In genomic region chr15:63466378-63467192, GRCh38 we compare ENCODE assay signal across 8 cellular contexts. TPM values are rescaled to one million over a fixed set of nuclear protein-coding genes. Genes with fewer than 3 reads are reported as not detected.
DNase-seq lines count a peak whose midpoint lies in the region; ATAC-seq, FAIRE-seq and TF ChIP-seq lines count a peak whose summit lies in the region.

No MANE protein-coding gene starts in this region.

- intact Hi-C loops in breast epithelium (cut with DNase I; ENCODE audit: low total_unique reads) = no loop called here

- no peaks in the 10 kb centered on the region for H3K9me3 Mint-ChIP-seq in T-cell

- H3K27me3 Mint-ChIP-seq in T-cell = no peaks in the 10 kb centered on the region

- H3K4me1 Mint-ChIP-seq in T-cell = peaks cover 30 to 43% (median 37%) of the 10 kb centered on the region in 3 donors

- H3K27ac ChIP-seq in breast epithelium = no peak overlapping the region

- H3K4me1 ChIP-seq in breast epithelium = no peaks in the 10 kb centered on the region

- no peaks in the 10 kb centered on the region for H3K36me3 ChIP-seq in breast epithelium

- DNase-seq in Caki2 (ENCODE audit: low read depth) = peak; percentile 63
- DNase-seq in GM20000 (ENCODE audit: low spot score) = peak; percentile 85
- peak; percentile 15 to 95 (median 86) for DNase-seq in NCI-H1417 (lab: John Stamatoyannopoulos, UW)
- DNase-seq in T-cell = peak in 29 of 34 experiments; percentile 15 to 68 (median 41)
- no peak for DNase-seq in breast epithelium (ENCODE audit: low spot score in 2 of 2)
- DNase-seq in stimulated activated CD8-positive, alpha-beta memory T cell treated with anti-CD3 and anti-CD28 coated beads, Interleukin-4, amount 100 ng/mL, for 48 hours = peak; percentile 41

- TF ChIP-seq CTCF in GM20000 (IDR thresholded peaks at IDR 0.05; ENCODE audit: extremely low read depth, missing control alignments) = peak; percentile 53
- TF ChIP-seq CTCF in breast epithelium (IDR thresholded peaks at IDR 0.05) = peak; percentile 49 to 68 (median 50)

- TF ChIP-seq POLR2A in breast epithelium (IDR thresholded peaks at IDR 0.05) = no peak

- H3K36me3 Mint-ChIP-seq in T-cell = no peaks in the 10 kb centered on the region

- no peak overlapping the region for H3K4me3 Mint-ChIP-seq in T-cell

- H3K9me3 ChIP-seq in breast epithelium = no peaks in the 10 kb centered on the region

- POLR2A ChIA-PET in T-cell (lab: Charles Lee) = interaction anchor here (0.6 to 1.0 kb wide), 4 partner anchors 13 to 601 kb away, joined by 3 to 7 read pairs (median 4); no protein-coding TSS in a partner anchor

- H3K4me3 ChIP-seq in breast epithelium = no peak overlapping the region

- in situ Hi-C loops in Caki2 (cut with HindIII; ENCODE audit: low pct_unique_long_range_greater_than_20kb, low sequenced_read_pairs) = no loop called here

- FAIRE-seq in islet of Langerhans (lab: Jason Lieb, UNC) = peak; percentile 76

- CTCF ChIA-PET in T-cell (lab: Charles Lee) = interaction anchor here (0.5 to 1.7 kb wide), 46 partner anchors 13 to 602 kb away, joined by 3 to 15 read pairs (median 4); partner anchors contain the start of gene USP3 (in 1 of the 2)

- H3K27ac Mint-ChIP-seq in T-cell = peak overlapping the region; percentile 70 to 77

- peak; percentile 85 to 95 (median 94) for ATAC-seq in T-cell (replicated peaks in 1 of 4)
- no peak for ATAC-seq in HG03571 (IDR thresholded peaks at IDR 0.05; ENCODE audit: unreplicated experiment)

- H3K27me3 ChIP-seq in breast epithelium = no peaks in the 10 kb centered on the region

RNA-seq across cellular contexts. Expression of gene USP3, which starts 37.8 kb away (rescaled TPM):
- 41.2 and 53.3 TPM in 2 replicates for total RNA-seq in Caki2 (2014; rRNA removed; shearing (Covaris generic); ENCODE audit: low replicate concordance)
- total RNA-seq in T-cell (100 to 1,000 TPM; 123 to 265 (median 130) TPM), breast epithelium (10 to 100 TPM; 70.4 to 88.7 (median 76.7) TPM)

Comparison
In these comparisons a context has a peak if more than half of its experiments do, and no peak if none do; other contexts are left out.
1. DNase-seq: peak in Caki2 (single experiment), GM20000 (single experiment), NCI-H1417 (3 of 3), T-cell (29 of 34) and stimulated activated CD8-positive, alpha-beta memory T cell treated with anti-CD3 and anti-CD28 coated beads, Interleukin-4, amount 100 ng/mL, for 48 hours (single experiment); none in breast epithelium (0 of 2).